Comparison of ENCODE assay signal across 7 cellular contexts in the genomic region with DNA sequence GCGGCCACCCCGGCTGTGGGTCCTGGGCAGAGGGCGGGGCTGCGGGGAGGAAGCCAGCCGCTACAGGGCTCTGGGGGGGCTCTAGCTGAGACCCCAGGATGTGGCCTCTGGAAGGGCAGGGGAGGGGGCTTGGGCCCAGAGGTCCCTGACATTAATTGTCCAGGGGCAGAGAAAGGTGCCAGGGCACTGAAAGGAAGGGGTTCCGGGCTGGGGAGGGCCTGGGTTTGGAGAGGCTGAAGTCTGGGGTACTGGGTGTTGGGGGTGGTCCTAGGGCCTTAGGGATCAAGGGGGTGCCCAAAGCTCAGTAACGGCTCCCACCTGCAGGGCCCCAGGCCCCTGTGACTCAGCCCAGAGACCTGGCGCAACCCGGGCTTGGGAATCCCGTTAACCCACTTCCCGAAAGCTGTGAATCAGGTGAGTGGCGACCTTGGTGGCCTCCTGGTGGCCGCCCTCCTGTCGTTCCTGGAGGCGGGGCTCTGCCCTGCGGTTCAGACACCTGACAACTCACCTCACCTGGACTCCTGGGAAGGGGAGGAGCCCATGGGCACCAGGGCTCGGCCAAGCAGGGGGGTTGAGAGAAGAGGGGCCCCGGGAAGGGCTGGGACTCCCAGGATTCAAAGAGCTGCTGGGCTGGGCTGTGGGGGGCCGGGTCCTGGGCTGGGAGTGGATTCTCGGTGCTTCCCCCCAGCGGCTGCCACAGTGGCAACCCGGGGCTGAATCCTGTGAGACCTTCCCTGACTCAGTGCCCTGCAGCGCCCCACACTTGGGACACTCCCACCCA. TPM values are rescaled to one million over a fixed set of nuclear protein-coding genes. Genes with fewer than 3 reads are reported as not detected.
DNase-seq lines count a peak whose midpoint lies in the region; ATAC-seq and TF ChIP-seq lines count a peak whose summit lies in the region.
"Had no signal": no experiment of that assay in that cellular context is flagged by ENCODE, and none has a peak within 500 bp of the region (broad histone marks: within the 10 kb centered on the region; RNA-seq: fewer than 3 reads in every experiment).

No MANE protein-coding gene starts in this region.

- H3K36me3 ChIP-seq in colonic mucosa: no peaks in the 10 kb centered on the region

- intact Hi-C loops in colonic mucosa (cut with DNase I) (no loop called here), sciatic nerve (cut with DNase I) (no loop called here)

- no peaks in the 10 kb centered on the region for H3K4me1 ChIP-seq in colonic mucosa

- H3K27ac ChIP-seq in colonic mucosa: peak overlapping the region; percentile 58

- no peak for ATAC-seq in sciatic nerve

- H3K9me3 ChIP-seq in colonic mucosa: no peaks in the 10 kb centered on the region

- DNase-seq in NCI-H1436 (lab: John Stamatoyannopoulos, UW) (peak; percentile 7), NCI-H1436 treated with DMSO at 0.1 percent for 48 hours (lab: John Stamatoyannopoulos, UW) (no peak), colonic mucosa (peak; percentile 88), sciatic nerve (ENCODE audit: low spot score) (peak; percentile 40), NCI-H446 treated with DMSO at 0.1 percent for 48 hours (lab: John Stamatoyannopoulos, UW) (no peak), GM19240 (ENCODE audit: insufficient read length, low spot score) (no peak)
- DNase-seq: NCI-H1694 treated with DMSO at 0.1 percent for 48 hours had no signal

- TF ChIP-seq CTCF in colonic mucosa (IDR thresholded peaks at IDR 0.05): no peak

- peak overlapping the region; percentile 34 to 55 for H3K9ac ChIP-seq in colonic mucosa (ENCODE audit: low read depth in 2 of 2, low read length in 2 of 2)

- peaks cover 5% of the 10 kb centered on the region for H3K27me3 ChIP-seq in colonic mucosa

- peak overlapping the region; percentile 34 for H3K4me3 ChIP-seq in colonic mucosa

RNA-seq across cellular contexts. Expression of a gene that starts 0.5 kb away (rescaled TPM):
- total RNA-seq in colonic mucosa: 1 to 10 TPM; 6.1 to 6.7 TPM
- total RNA-seq in sciatic nerve: 0.36 TPM

RNA-seq across cellular contexts. Expression of a gene that starts 24.6 kb away (rescaled TPM):
- total RNA-seq in colonic mucosa: 10 to 100 TPM; 16.2 to 24.8 TPM
- 17.7 TPM for total RNA-seq in sciatic nerve

RNA-seq across cellular contexts. Expression of a gene that starts 28.3 kb away (rescaled TPM):
- total RNA-seq in colonic mucosa (10 to 100 TPM; 34.1 to 62.1 TPM), sciatic nerve (not detected)

RNA-seq across cellular contexts. Expression of a gene that starts 41.4 kb away (rescaled TPM):
- total RNA-seq in colonic mucosa (1 to 10 TPM; 1.1 to 2.6 TPM), sciatic nerve (0.40 TPM)

RNA-seq across cellular contexts. Expression of a gene that starts 53.3 kb away (rescaled TPM):
- total RNA-seq in colonic mucosa (10 to 100 TPM; 18.5 to 28.4 TPM), sciatic nerve (72.5 TPM)

Comparison
In these comparisons a context has a peak if more than half of its experiments do, and no peak if none do; other contexts are left out.
1. DNase-seq: peak in NCI-H1436 (single experiment), colonic mucosa (single experiment) and sciatic nerve (single experiment); none in NCI-H1436 treated with DMSO at 0.1 percent for 48 hours (single experiment), NCI-H446 treated with DMSO at 0.1 percent for 48 hours (single experiment) and GM19240 (single experiment).
2. RNA of a gene that starts 28.3 kb away (total RNA-seq): 34.1 to 62.1 TPM in colonic mucosa; not detected in sciatic nerve (single experiment); every median in the first group is over 10 times any median in the second.